Comparison of ENCODE assay signal across 21 cellular contexts in genomic region chr17:61118871-61119270, GRCh38.
"Had no signal": no experiment of that assay in that cellular context is flagged by ENCODE, and none has a peak within 500 bp of the region (broad histone marks: within the 10 kb centered on the region; RNA-seq: fewer than 3 reads in every experiment).

No MANE protein-coding gene starts in this region.

- DNase-seq: colonic mucosa; cortex of kidney; effector CD8-positive, alpha-beta T cell; effector memory CD8-positive, alpha-beta T cell; erythroblast; esophagus squamous epithelium; foreskin fibroblast; foreskin melanocyte; gastrocnemius medialis; glutamatergic neuron; head of caudate nucleus; heart right ventricle; hippocampal formation; left cardiac atrium; left lung; left ventricle myocardium superior; lower lobe of right lung; mesenchymal stem cell; midbrain had no signal

- H3K27me3 ChIP-seq: colonic mucosa, esophagus squamous epithelium, gastrocnemius medialis, heart right ventricle, left lung had no signal

- H3K4me3 ChIP-seq: colonic mucosa, esophagus squamous epithelium, gastrocnemius medialis, heart right ventricle, left lung, lower lobe of right lung had no signal

- H3K4me1 ChIP-seq: colonic mucosa, esophagus squamous epithelium, gastrocnemius medialis, heart right ventricle, left lung, lower lobe of right lung had no signal

- H3K36me3 ChIP-seq: colonic mucosa, esophagus squamous epithelium, gastrocnemius medialis, heart right ventricle, left lung, lower lobe of right lung had no signal

- H3K27ac ChIP-seq: colonic mucosa, epithelial cell of prostate, esophagus squamous epithelium, gastrocnemius medialis, heart right ventricle, left lung, lower lobe of right lung had no signal

- H3K9me3 ChIP-seq: colonic mucosa, gastrocnemius medialis, lower lobe of right lung had no signal

- ATAC-seq: effector memory CD8-positive, alpha-beta T cell; esophagus mucosa; gastrocnemius medialis; heart right ventricle; left cardiac atrium; left lung; left ventricle myocardium superior; lower lobe of right lung had no signal
